16 cellular contexts compared by ENCODE assay signal in genomic region chr18:24801011-24801410, GRCh38.
"Had no signal": no experiment of that assay in that cellular context is flagged by ENCODE, and none has a peak within 500 bp of the region (broad histone marks: within the 10 kb centered on the region; RNA-seq: fewer than 3 reads in every experiment).

No MANE protein-coding gene starts in this region.

- H3K4me3 ChIP-seq: pancreas, psoas muscle, right atrium auricular region had no signal

- H3K4me3 Mint-ChIP-seq: activated CD4-positive, alpha-beta memory T cell treated with anti-CD3 and anti-CD28 coated beads, Interleukin-2, amount 10 ng/mL, durations not matched to agents 7 days and 5 days; activated naive CD4-positive, alpha-beta T cell treated with anti-CD3 and anti-CD28 coated beads, Interleukin-2, amount 10 ng/mL, durations not matched to agents 7 days and 5 days; brain; nephron had no signal

- H3K9me3 ChIP-seq: pancreas, psoas muscle, right atrium auricular region had no signal

- H3K27me3 ChIP-seq: pancreas, right atrium auricular region had no signal

- H3K27me3 Mint-ChIP-seq: activated CD4-positive, alpha-beta memory T cell treated with anti-CD3 and anti-CD28 coated beads, Interleukin-2, amount 10 ng/mL, durations not matched to agents 7 days and 5 days; activated naive CD4-positive, alpha-beta T cell treated with anti-CD3 and anti-CD28 coated beads, Interleukin-2, amount 10 ng/mL, durations not matched to agents 7 days and 5 days had no signal

- H3K9me3 Mint-ChIP-seq: activated CD4-positive, alpha-beta memory T cell treated with anti-CD3 and anti-CD28 coated beads, Interleukin-2, amount 10 ng/mL, durations not matched to agents 7 days and 5 days; activated naive CD4-positive, alpha-beta T cell treated with anti-CD3 and anti-CD28 coated beads, Interleukin-2, amount 10 ng/mL, durations not matched to agents 7 days and 5 days; nephron had no signal

- ATAC-seq: left ventricle myocardium superior; pancreas; psoas muscle; stimulated activated naive CD8-positive, alpha-beta T cell treated with anti-CD3 and anti-CD28 coated beads, Interleukin-15, Interleukin-2, amounts not matched to agents 100 U/mL and 50 U/mL, for 24 hours had no signal

- H3K36me3 ChIP-seq: pancreas, right atrium auricular region had no signal

- H3K4me1 Mint-ChIP-seq: activated CD4-positive, alpha-beta memory T cell treated with anti-CD3 and anti-CD28 coated beads, Interleukin-2, amount 10 ng/mL, durations not matched to agents 7 days and 5 days; activated naive CD4-positive, alpha-beta T cell treated with anti-CD3 and anti-CD28 coated beads, Interleukin-2, amount 10 ng/mL, durations not matched to agents 7 days and 5 days; nephron had no signal

- H3K27ac ChIP-seq: pancreas, psoas muscle, right atrium auricular region had no signal

- DNase-seq: activated CD4-positive, alpha-beta memory T cell treated with anti-CD3 and anti-CD28 coated beads, Interleukin-2, amount 10 ng/mL, durations not matched to agents 7 days and 5 days; activated CD4-positive, alpha-beta T cell treated with anti-CD3 and anti-CD28 coated beads for 4 hours; activated CD4-positive, CD25-positive, alpha-beta regulatory T cell; activated effector memory CD4-positive, alpha-beta T cell treated with anti-CD3 and anti-CD28 coated beads, Interleukin-2, amount 50 U/mL, for 16 hours; activated naive CD4-positive, alpha-beta T cell treated with anti-CD3 and anti-CD28 coated beads, Interleukin-2, amount 10 ng/mL, durations not matched to agents 7 days and 5 days; amygdala; hippocampal formation; left ventricle myocardium superior; pancreas; psoas muscle; stimulated activated CD4-positive, alpha-beta T cell treated with anti-CD3 and anti-CD28 coated beads, Interleukin-4, amount 100 ng/mL, for 24 hours; stimulated activated naive CD8-positive, alpha-beta T cell treated with anti-CD3 and anti-CD28 coated beads, Interleukin-15, Interleukin-2, amounts not matched to agents 100 U/mL and 50 U/mL, for 24 hours; T1000 had no signal

- H3K27ac Mint-ChIP-seq: activated CD4-positive, alpha-beta memory T cell treated with anti-CD3 and anti-CD28 coated beads, Interleukin-2, amount 10 ng/mL, durations not matched to agents 7 days and 5 days; activated naive CD4-positive, alpha-beta T cell treated with anti-CD3 and anti-CD28 coated beads, Interleukin-2, amount 10 ng/mL, durations not matched to agents 7 days and 5 days; brain; nephron had no signal

- H3K36me3 Mint-ChIP-seq: activated naive CD4-positive, alpha-beta T cell treated with anti-CD3 and anti-CD28 coated beads, Interleukin-2, amount 10 ng/mL, durations not matched to agents 7 days and 5 days; brain had no signal

- H3K4me1 ChIP-seq: pancreas, psoas muscle, right atrium auricular region had no signal
